In genomic region chr1:53511933-53512806, GRCh38 we compare ENCODE assay signal across 12 cellular contexts. TPM values are rescaled to one million over a fixed set of nuclear protein-coding genes. Genes with fewer than 3 reads are reported as not detected.
DNase-seq lines count a peak whose midpoint lies in the region; ATAC-seq, FAIRE-seq and TF ChIP-seq lines count a peak whose summit lies in the region.
"Had no signal": no experiment of that assay in that cellular context is flagged by ENCODE, and none has a peak within 500 bp of the region (broad histone marks: within the 10 kb centered on the region; RNA-seq: fewer than 3 reads in every experiment).

No MANE protein-coding gene starts in this region.

- H3K27ac ChIP-seq in HEK293 (ENCODE audit: extremely low read depth, low read depth, low read length): peak overlapping the region; percentile 84

- TF ChIP-seq CTCF in HEK293 (tag by site-specific recombination; IDR thresholded peaks at IDR 0.05): no peak

- DNase-seq in NCI-H526 treated with DMSO at 0.1 percent for 48 hours (lab: John Stamatoyannopoulos, UW): peak; percentile 87
- DNase-seq in fibroblast of peridontal ligament (ENCODE audit: extremely low read depth): peak; percentile 73
- no peak for DNase-seq in sciatic nerve (ENCODE audit: low spot score)
- DNase-seq in stimulated activated CD4-positive, alpha-beta T cell treated with anti-CD3 and anti-CD28 coated beads, Interleukin-4, amount 100 ng/mL, for 4 hours: no peak
- no peak for DNase-seq in COR-L47 (lab: John Stamatoyannopoulos, UW)
- DNase-seq in urothelium cell line (ENCODE audit: low spot score): no peak
- DNase-seq in Kasumi-1 (lab: John Stamatoyannopoulos, UW): no peak
- DNase-seq: GDM1, mesendoderm had no signal

- H3K4me3 ChIP-seq in HEK293 (ENCODE audit: low read depth, low read length): no peak overlapping the region

- intact Hi-C loops in sciatic nerve (cut with DNase I): no loop called here

- peak; percentile 86 for ATAC-seq in sciatic nerve

- no peaks in the 10 kb centered on the region for H3K9me3 ChIP-seq in HEK293 (ENCODE audit: control insufficient read depth, insufficient read depth, low read depth, low read length)

- POLR2A ChIA-PET in HEK293 (lab: Yijun Ruan, JAX): interaction anchor here (0.6 to 0.7 kb wide), 2 partner anchors 49 to 545 kb away, joined by 3 to 4 read pairs; no protein-coding TSS in a partner anchor

- CTCF ChIA-PET in HEK293 (lab: Yijun Ruan, JAX): interaction anchor here (0.7 kb wide), 1 partner anchor 182 kb away, joined by 3 read pairs; no protein-coding TSS in a partner anchor

- no peaks in the 10 kb centered on the region for H3K36me3 ChIP-seq in HEK293 (ENCODE audit: control insufficient read depth in 2 of 2, insufficient read depth in 1 of 2, low read length in 2 of 2)

- peaks cover 13% of the 10 kb centered on the region for H3K4me1 ChIP-seq in HEK293 (ENCODE audit: control insufficient read depth, insufficient read depth, low read length)

- FAIRE-seq in urothelium cell line (lab: Jason Lieb, UNC): no peak
- FAIRE-seq: endothelial cell of umbilical vein had no signal

TF ChIP-seq in HEK293, 187 proteins besides CTCF, POLR2A, EP300 and RAD21 (continues in another document):
- TF ChIP-seq, protein P1, sequence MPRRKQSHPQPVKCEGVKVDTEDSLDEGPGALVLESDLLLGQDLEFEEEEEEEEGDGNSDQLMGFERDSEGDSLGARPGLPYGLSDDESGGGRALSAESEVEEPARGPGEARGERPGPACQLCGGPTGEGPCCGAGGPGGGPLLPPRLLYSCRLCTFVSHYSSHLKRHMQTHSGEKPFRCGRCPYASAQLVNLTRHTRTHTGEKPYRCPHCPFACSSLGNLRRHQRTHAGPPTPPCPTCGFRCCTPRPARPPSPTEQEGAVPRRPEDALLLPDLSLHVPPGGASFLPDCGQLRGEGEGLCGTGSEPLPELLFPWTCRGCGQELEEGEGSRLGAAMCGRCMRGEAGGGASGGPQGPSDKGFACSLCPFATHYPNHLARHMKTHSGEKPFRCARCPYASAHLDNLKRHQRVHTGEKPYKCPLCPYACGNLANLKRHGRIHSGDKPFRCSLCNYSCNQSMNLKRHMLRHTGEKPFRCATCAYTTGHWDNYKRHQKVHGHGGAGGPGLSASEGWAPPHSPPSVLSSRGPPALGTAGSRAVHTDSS (tag by site-specific recombination; IDR thresholded peaks at IDR 0.05): peak; percentile 42; the same call in 1 of the 2 replicates
- peak; percentile 95 for TF ChIP-seq ZNF335 (tag by site-specific recombination; conservative IDR thresholded peaks at IDR 0.05)
- TF ChIP-seq ZBTB17 (tag by site-specific recombination; IDR thresholded peaks at IDR 0.05): peak; percentile 60
- TF ChIP-seq ZXDB (tag by site-specific recombination; IDR thresholded peaks at IDR 0.05): peak; percentile 39; the same call in 1 of the 2 replicates
- 0 out of 2 replicates have a peak, but pooled peaks have one; percentile 19 for TF ChIP-seq ZNF423 (tag by site-specific recombination; IDR thresholded peaks at IDR 0.05)
- TF ChIP-seq ZBTB8A (tag by site-specific recombination; IDR thresholded peaks at IDR 0.05): peak; percentile 9
- TF ChIP-seq FEZF1 (tag by site-specific recombination; IDR thresholded peaks at IDR 0.05): peak; percentile 77
- TF ChIP-seq ATF2 (tag by site-specific recombination; IDR thresholded peaks at IDR 0.05; ENCODE audit: low read depth): 0 out of 2 replicates have a peak, but pooled peaks have one; percentile 8
- peak; percentile 65 for TF ChIP-seq ZNF629 (tag by site-specific recombination; IDR thresholded peaks at IDR 0.05)
- peak; percentile 95 for TF ChIP-seq ZNF561 (tag by site-specific recombination; IDR thresholded peaks at IDR 0.05; ENCODE audit: borderline replicate concordance)
- TF ChIP-seq ZFP69B (tag by site-specific recombination; IDR thresholded peaks at IDR 0.05): peak; percentile 38; the same call in 1 of the 2 replicates
- no peak; the same call in 1 of the 2 replicates for TF ChIP-seq ZNF18 (tag by site-specific recombination; IDR thresholded peaks at IDR 0.05)
- TF ChIP-seq IKZF3 (tag by site-specific recombination; IDR thresholded peaks at IDR 0.05): peak; percentile 71
- TF ChIP-seq, protein P2, sequence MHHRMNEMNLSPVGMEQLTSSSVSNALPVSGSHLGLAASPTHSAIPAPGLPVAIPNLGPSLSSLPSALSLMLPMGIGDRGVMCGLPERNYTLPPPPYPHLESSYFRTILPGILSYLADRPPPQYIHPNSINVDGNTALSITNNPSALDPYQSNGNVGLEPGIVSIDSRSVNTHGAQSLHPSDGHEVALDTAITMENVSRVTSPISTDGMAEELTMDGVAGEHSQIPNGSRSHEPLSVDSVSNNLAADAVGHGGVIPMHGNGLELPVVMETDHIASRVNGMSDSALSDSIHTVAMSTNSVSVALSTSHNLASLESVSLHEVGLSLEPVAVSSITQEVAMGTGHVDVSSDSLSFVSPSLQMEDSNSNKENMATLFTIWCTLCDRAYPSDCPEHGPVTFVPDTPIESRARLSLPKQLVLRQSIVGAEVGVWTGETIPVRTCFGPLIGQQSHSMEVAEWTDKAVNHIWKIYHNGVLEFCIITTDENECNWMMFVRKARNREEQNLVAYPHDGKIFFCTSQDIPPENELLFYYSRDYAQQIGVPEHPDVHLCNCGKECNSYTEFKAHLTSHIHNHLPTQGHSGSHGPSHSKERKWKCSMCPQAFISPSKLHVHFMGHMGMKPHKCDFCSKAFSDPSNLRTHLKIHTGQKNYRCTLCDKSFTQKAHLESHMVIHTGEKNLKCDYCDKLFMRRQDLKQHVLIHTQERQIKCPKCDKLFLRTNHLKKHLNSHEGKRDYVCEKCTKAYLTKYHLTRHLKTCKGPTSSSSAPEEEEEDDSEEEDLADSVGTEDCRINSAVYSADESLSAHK (tag by site-specific recombination; IDR thresholded peaks at IDR 0.05): 0 out of 2 replicates have a peak, but pooled peaks have one; percentile 18
- TF ChIP-seq ZNF488 (tag by site-specific recombination; IDR thresholded peaks at IDR 0.05): peak; percentile 70; the same call in 1 of the 2 replicates
- TF ChIP-seq ZNF610 (tag by site-specific recombination; IDR thresholded peaks at IDR 0.05; ENCODE audit: borderline replicate concordance): no peak
- no peak for TF ChIP-seq ZNF416 (tag by site-specific recombination; IDR thresholded peaks at IDR 0.05)
- no peak for TF ChIP-seq ZNF596 (tag by site-specific recombination; IDR thresholded peaks at IDR 0.05)
- TF ChIP-seq ZBTB44 (tag by site-specific recombination; IDR thresholded peaks at IDR 0.05): peak; percentile 30; the same call in 1 of the 2 replicates
- TF ChIP-seq ZNF121 (tag by site-specific recombination; IDR thresholded peaks at IDR 0.05): 0 out of 2 replicates have a peak, but pooled peaks have one; percentile 34
- peak; percentile 42; the same call in 1 of the 2 replicates for TF ChIP-seq ZNF10 (tag by site-specific recombination; IDR thresholded peaks at IDR 0.05)
- peak; percentile 98 for TF ChIP-seq ZIC2 (tag by site-specific recombination; IDR thresholded peaks at IDR 0.05)

RNA-seq across cellular contexts. Expression of gene DMRTB1, which starts 53.0 kb away (rescaled TPM):
- not detected for total RNA-seq in sciatic nerve
- total RNA-seq: endothelial cell of umbilical vein; T-helper 1 cell treated with Interleukin-12 subunit alpha and Interleukin-12 subunit beta and Interleukin-4 antibody, amounts not matched to agents 30 ng/mL and 1 ng/mL, for 36 hours had no signal

Comparison
In these comparisons a context has a peak if more than half of its experiments do, and no peak if none do; other contexts are left out.
1. DNase-seq: peak in NCI-H526 treated with DMSO at 0.1 percent for 48 hours (single experiment) and fibroblast of peridontal ligament (single experiment); none in sciatic nerve (single experiment), stimulated activated CD4-positive, alpha-beta T cell treated with anti-CD3 and anti-CD28 coated beads, Interleukin-4, amount 100 ng/mL, for 4 hours (0 of 2), COR-L47 (single experiment), urothelium cell line (single experiment) and Kasumi-1 (0 of 2).